23 cellular contexts compared by ENCODE assay signal in the genomic region with DNA sequence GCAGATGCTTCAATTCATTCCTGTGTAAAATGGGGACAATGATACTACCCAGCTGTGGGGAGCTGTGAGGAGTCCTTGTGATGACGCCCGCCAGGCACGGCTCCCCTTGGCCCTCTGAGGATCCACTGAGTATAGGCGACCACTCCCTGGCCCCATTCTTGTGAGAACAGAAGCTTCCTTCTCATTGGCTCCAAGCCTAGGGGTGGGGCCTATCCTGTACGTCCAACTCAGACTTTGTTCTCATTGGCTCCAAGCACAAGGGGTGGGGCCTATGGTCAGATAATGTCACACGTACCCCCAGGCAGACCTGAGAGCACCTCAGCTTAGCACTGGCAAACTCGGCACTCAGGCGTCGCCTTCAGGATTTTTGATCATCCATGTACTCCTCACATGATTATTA.
"Had no signal": no experiment of that assay in that cellular context is flagged by ENCODE, and none has a peak within 500 bp of the region (broad histone marks: within the 10 kb centered on the region; RNA-seq: fewer than 3 reads in every experiment).

No MANE protein-coding gene starts in this region.

- H3K9me3 Mint-ChIP-seq: activated naive CD8-positive, alpha-beta T cell treated with anti-CD3 and anti-CD28 coated beads for 36 hours; memory B cell; nephron had no signal

- H3K4me1 Mint-ChIP-seq: activated naive CD8-positive, alpha-beta T cell treated with anti-CD3 and anti-CD28 coated beads for 36 hours; memory B cell had no signal

- H3K4me3 ChIP-seq: hepatocyte, pancreas, psoas muscle, right atrium auricular region, spleen, tibial artery had no signal

- H3K79me2 ChIP-seq: hepatocyte had no signal

- H3K4me3 Mint-ChIP-seq: activated naive CD8-positive, alpha-beta T cell treated with anti-CD3 and anti-CD28 coated beads for 36 hours; memory B cell; nephron had no signal

- DNase-seq: activated CD4-positive, alpha-beta T cell treated with anti-CD3 and anti-CD28 coated beads for 4 hours; activated CD4-positive, alpha-beta T cell treated with anti-CD3 and anti-CD28 coated beads, Interleukin-2, amount 50 U/mL, for 48 hours; activated CD4-positive, CD25-positive, alpha-beta regulatory T cell; activated naive CD4-positive, alpha-beta T cell treated with Interleukin-2 at 50 U/mL for 16 hours; activated naive CD8-positive, alpha-beta T cell treated with anti-CD3 and anti-CD28 coated beads for 36 hours; activated T-cell treated with anti-CD3 and anti-CD28 coated beads, Interleukin-2, amount 50 U/mL, for 48 hours; central memory CD4-positive, alpha-beta T cell; effector memory CD4-positive, alpha-beta T cell; glutamatergic neuron; islet precursor cell; left colon; pancreas; psoas muscle; spleen; stimulated activated CD4-positive, alpha-beta T cell treated with anti-CD3 and anti-CD28 coated beads, Interleukin-4, amount 100 ng/mL, for 4 hours; stimulated activated naive CD8-positive, alpha-beta T cell treated with anti-CD3 and anti-CD28 coated beads, Interleukin-15, Interleukin-2, amounts not matched to agents 100 U/mL and 50 U/mL, for 24 hours; T1000; tibial artery had no signal

- H3K4me1 ChIP-seq: pancreas, psoas muscle, right atrium auricular region, spleen, tibial artery had no signal

- H3K27ac Mint-ChIP-seq: activated naive CD8-positive, alpha-beta T cell treated with anti-CD3 and anti-CD28 coated beads for 36 hours; memory B cell; nephron had no signal

- ATAC-seq: esophagus mucosa; left colon; pancreas; psoas muscle; stimulated activated naive CD8-positive, alpha-beta T cell treated with anti-CD3 and anti-CD28 coated beads, Interleukin-15, Interleukin-2, amounts not matched to agents 100 U/mL and 50 U/mL, for 24 hours had no signal

- H3K27me3 Mint-ChIP-seq: activated naive CD8-positive, alpha-beta T cell treated with anti-CD3 and anti-CD28 coated beads for 36 hours had no signal

- H3K9me3 ChIP-seq: pancreas, psoas muscle, right atrium auricular region, tibial artery had no signal

- H3K36me3 Mint-ChIP-seq: activated naive CD8-positive, alpha-beta T cell treated with anti-CD3 and anti-CD28 coated beads for 36 hours; memory B cell had no signal

- H3K27me3 ChIP-seq: hepatocyte, pancreas, right atrium auricular region had no signal

- H3K27ac ChIP-seq: hepatocyte, pancreas, psoas muscle, right atrium auricular region, spleen, tibial artery had no signal

- H2AFZ ChIP-seq: hepatocyte had no signal

- H3K4me2 ChIP-seq: hepatocyte had no signal

- H3K36me3 ChIP-seq: pancreas, right atrium auricular region, spleen, tibial artery had no signal
